8 cellular contexts compared by ENCODE assay signal in the genomic region with DNA sequence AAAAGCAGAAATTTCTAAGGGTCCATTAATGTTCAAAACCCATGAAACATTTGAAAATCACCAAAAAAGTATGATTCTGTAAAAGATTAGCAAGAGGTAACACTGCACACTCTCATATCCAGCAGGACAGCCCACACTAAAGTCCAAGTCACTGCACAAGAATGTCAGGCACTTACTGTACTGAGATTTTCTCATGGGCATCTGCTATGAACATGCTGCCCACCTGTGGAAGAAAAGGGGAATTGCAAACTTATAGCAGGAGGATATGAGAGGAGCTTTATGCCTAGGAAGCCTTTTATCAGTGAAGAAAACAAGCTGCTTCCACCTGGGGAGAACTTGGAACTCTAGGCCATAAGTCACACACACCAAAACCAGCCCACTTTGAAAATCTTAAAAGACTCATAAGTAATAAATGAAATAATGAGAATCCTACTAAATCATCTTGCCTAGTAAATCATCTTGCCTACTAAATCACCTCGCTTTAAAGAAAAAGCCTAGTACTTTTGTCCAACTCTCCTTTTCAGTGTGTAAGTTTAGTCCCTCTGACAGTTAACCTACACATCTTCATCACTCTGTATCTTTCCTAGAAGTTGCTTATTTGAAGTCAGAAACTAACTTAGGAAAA. TPM values are rescaled to one million over a fixed set of nuclear protein-coding genes. Genes with fewer than 3 reads are reported as not detected.
A peak's percentile ranks its signal among the peaks of the same experiment; 100 is the strongest.
DNase-seq lines count a peak whose midpoint lies in the region; ATAC-seq, FAIRE-seq and TF ChIP-seq lines count a peak whose summit lies in the region.

No MANE protein-coding gene starts in this region.

- H3K4me1 ChIP-seq in iPS DF 6.9 (ENCODE audit: control insufficient read depth, insufficient read depth, low read length): no peaks in the 10 kb centered on the region
- H3K4me1 ChIP-seq in small intestine (ENCODE audit: control insufficient read depth in 2 of 2, insufficient read depth in 1 of 2, low read depth in 1 of 2, low read length in 1 of 2): no peaks in the 10 kb centered on the region

- no CpG with 5 or more reads among the region's 1 CpG for WGBS in iPS DF 6.9 (ENCODE audit: insufficient coverage, insufficient read length)
- WGBS in small intestine, 3 donors: 100% methylated on average over 1 of the region's 1 CpG

- H3K36me3 ChIP-seq in iPS DF 6.9 (ENCODE audit: control insufficient read depth, insufficient read depth, low read length) (no peaks in the 10 kb centered on the region), small intestine (ENCODE audit: control insufficient read depth in 2 of 2, insufficient read depth in 2 of 2, low read length in 2 of 2) (peaks cover 8 to 16% of the 10 kb centered on the region in 2 donors)

- no peaks in the 10 kb centered on the region for H3K9me3 Mint-ChIP-seq in brain

- peak; percentile 94 for FAIRE-seq in GM12891 (lab: Jason Lieb, UNC)
- FAIRE-seq in small intestine (lab: Jason Lieb, UNC): no peak

- no peak overlapping the region for H3K4me3 Mint-ChIP-seq in brain

- TF ChIP-seq CTCF in brain (conservative IDR thresholded peaks at IDR 0.05): peak; percentile 87 to 92

- H3K36me3 Mint-ChIP-seq in brain: peaks cover 30% of the 10 kb centered on the region

- no peak for TF ChIP-seq POLR2A in GM12891 (IDR thresholded peaks at IDR 0.05; ENCODE audit: low read depth, low read length)

- peaks cover 4% of the 10 kb centered on the region for H3K4me1 Mint-ChIP-seq in brain

- H3K27ac Mint-ChIP-seq in brain: peak overlapping the region in 2 of 5 experiments; percentile 14 to 47

- no peaks in the 10 kb centered on the region for H3K27me3 Mint-ChIP-seq in brain

- H3K9me3 ChIP-seq in iPS DF 6.9 (ENCODE audit: control insufficient read depth, insufficient read depth, low read length) (no peaks in the 10 kb centered on the region), small intestine (ENCODE audit: control insufficient read depth, low read depth) (no peaks in the 10 kb centered on the region)

- H3K27ac ChIP-seq in iPS DF 6.9 (ENCODE audit: low read length) (no peak overlapping the region), small intestine (ENCODE audit: low read depth in 1 of 2, low read length in 1 of 2) (no peak overlapping the region)

- DNase-seq in Ammon's horn (ENCODE audit: low spot score): peak; percentile 87
- DNase-seq in GM12891 (ENCODE audit: insufficient read length, low spot score): peak; percentile 36
- peak; percentile 89 for DNase-seq in M059J (ENCODE audit: low read depth)
- peak; percentile 44 for DNase-seq in SHP77 treated with DMSO at 0.1 percent for 48 hours (lab: John Stamatoyannopoulos, UW)
- DNase-seq in iPS DF 6.9 (ENCODE audit: low read depth, low spot score): peak; percentile 37
- peak; percentile 85 for DNase-seq in small intestine

- H3K4me3 ChIP-seq in iPS DF 6.9 (ENCODE audit: low read length) (no peak overlapping the region), small intestine (ENCODE audit: low read depth in 1 of 2, low read length in 2 of 2) (no peak overlapping the region)

- H3K27me3 ChIP-seq in iPS DF 6.9 (ENCODE audit: control insufficient read depth, insufficient read depth, low read length) (no peaks in the 10 kb centered on the region), small intestine (ENCODE audit: control insufficient read depth in 2 of 2, insufficient read depth in 2 of 2, low read length in 2 of 2) (no peaks in the 10 kb centered on the region)

- no peak for ATAC-seq in HG02623 (IDR thresholded peaks at IDR 0.05; ENCODE audit: unreplicated experiment)

TF ChIP-seq in GM12891, 5 proteins besides CTCF, POLR2A, EP300 and RAD21:
- TF ChIP-seq POLR2AphosphoS5 (IDR thresholded peaks at IDR 0.05; ENCODE audit: low read depth, low read length) (no peak), SPI1 (IDR thresholded peaks at IDR 0.05; ENCODE audit: low read depth, low read length) (0 out of 2 replicates have a peak, but pooled peaks have one; percentile 4), POU2F2 (IDR thresholded peaks at IDR 0.05; ENCODE audit: low read depth, low read length) (no peak), PAX5 (IDR thresholded peaks at IDR 0.05; ENCODE audit: insufficient read depth, low read length, severe bottlenecking) (no peak)

RNA-seq across cellular contexts. Expression of gene ARMH3, which starts 46.1 kb away (rescaled TPM):
- polyA plus RNA-seq in GM12891 (2012; ENCODE audit: low read depth, missing spikeins): 15.8 TPM
- 6.9 and 13.0 TPM in 2 replicates for total RNA-seq in M059J (2014; rRNA removed; shearing (Covaris generic))
- polyA plus RNA-seq in brain (ENCODE audit: insufficient read depth, low read depth, low replicate concordance) (11.3 TPM), small intestine (10 to 100 TPM; 14.1 to 19.1 (median 17.0) TPM)

RNA-seq across cellular contexts. Expression of gene HPS6, which starts 55.2 kb away (rescaled TPM):
- 10.1 TPM for polyA plus RNA-seq in GM12891 (2012; ENCODE audit: low read depth, missing spikeins)
- 10.6 and 19.8 TPM in 2 replicates for total RNA-seq in M059J (2014; rRNA removed; shearing (Covaris generic))
- polyA plus RNA-seq in brain (ENCODE audit: insufficient read depth, low read depth, low replicate concordance) (6.3 TPM), small intestine (10 to 100 TPM; 13.0 to 13.6 (median 13.4) TPM)

Comparison
In these comparisons a context has a peak if more than half of its experiments do, and no peak if none do; other contexts are left out.
1. DNase-seq: peak in every context shown above with its lines; median percentile 89 in M059J; 87 in Ammon's horn; 85 in small intestine; 44 in SHP77 treated with DMSO at 0.1 percent for 48 hours; 37 in iPS DF 6.9; 36 in GM12891.